Comparison of ENCODE assay signal across 24 cellular contexts in genomic region chr4:155734065-155734464, GRCh38. TPM values are rescaled to one million over a fixed set of nuclear protein-coding genes. Genes with fewer than 3 reads are reported as not detected.
DNase-seq lines count a peak whose midpoint lies in the region; ATAC-seq and TF ChIP-seq lines count a peak whose summit lies in the region.
"Had no signal": no experiment of that assay in that cellular context is flagged by ENCODE, and none has a peak within 500 bp of the region (broad histone marks: within the 10 kb centered on the region; RNA-seq: fewer than 3 reads in every experiment).

No MANE protein-coding gene starts in this region.

- H3K4me3 ChIP-seq in IMR-90 (ENCODE audit: insufficient read depth, low read depth, low read length): no peak overlapping the region
- no peak overlapping the region for H3K4me3 ChIP-seq in ovary
- H3K4me3 ChIP-seq: pancreas, Peyer's patch, SK-N-MC, tibial nerve had no signal

- intact Hi-C loops in IMR-90 (cut with micrococcal nuclease): no loop called here
- intact Hi-C loops in ovary (cut with DNase I): no loop called here

- H2AFZ ChIP-seq in IMR-90 (replicated peaks; ENCODE audit: low read length, poor library complexity): no peak overlapping the region

- H3K27ac Mint-ChIP-seq in nephron: peak overlapping the region; percentile 4 to 43 (median 10)
- H3K27ac Mint-ChIP-seq: activated CD8-positive, alpha-beta T cell treated with anti-CD3 and anti-CD28 coated beads for 36 hours; naive B cell; WTC11 had no signal

- no peaks in the 10 kb centered on the region for H3K27me3 ChIP-seq in IMR-90 (ENCODE audit: control insufficient read depth, insufficient read depth, low read length)
- no peaks in the 10 kb centered on the region for H3K27me3 ChIP-seq in ovary
- H3K27me3 ChIP-seq: BE2C, Peyer's patch, tibial nerve had no signal

- H3K18ac ChIP-seq in IMR-90 (ENCODE audit: low read depth, low read length): no peak overlapping the region; the same call in 1 of the 2 replicates

- no peak overlapping the region; the same call in 1 of the 2 replicates for H3K4me2 ChIP-seq in IMR-90 (ENCODE audit: low read depth, low read length)

- no peak for TF ChIP-seq POLR2A in IMR-90 (IDR thresholded peaks at IDR 0.05; ENCODE audit: low read depth, low read length)
- no peak for TF ChIP-seq POLR2A in ovary (IDR thresholded peaks at IDR 0.05)

- H3K56ac ChIP-seq in IMR-90 (ENCODE audit: extremely low read depth, insufficient read depth, low read length): no peak overlapping the region

- H3K9me1 ChIP-seq in IMR-90 (ENCODE audit: insufficient read depth, low read length): no peaks in the 10 kb centered on the region; the same call in 1 of the 2 replicates

- H2BK5ac ChIP-seq in IMR-90 (ENCODE audit: low read depth, low read length, poor library complexity, severe bottlenecking): no peak overlapping the region

- no peaks in the 10 kb centered on the region for H3K9me3 Mint-ChIP-seq in nephron
- H3K9me3 Mint-ChIP-seq: activated CD8-positive, alpha-beta T cell treated with anti-CD3 and anti-CD28 coated beads for 36 hours; activated T-cell treated with anti-CD3 and anti-CD28 coated beads, Interleukin-2, amount 50 U/mL, for 4 hours; naive B cell had no signal

- H2BK15ac ChIP-seq in IMR-90 (ENCODE audit: low read depth, low read length): no peak overlapping the region

- no peak overlapping the region for H3K4me3 Mint-ChIP-seq in nephron
- H3K4me3 Mint-ChIP-seq: activated CD8-positive, alpha-beta T cell treated with anti-CD3 and anti-CD28 coated beads for 36 hours; activated T-cell treated with anti-CD3 and anti-CD28 coated beads, Interleukin-2, amount 50 U/mL, for 4 hours; naive B cell; WTC11 had no signal

- no peak overlapping the region for H3K23ac ChIP-seq in IMR-90 (ENCODE audit: low read depth, low read length)

- H3K4ac ChIP-seq in IMR-90 (ENCODE audit: low read depth, low read length): no peak overlapping the region

- ATAC-seq in IMR-90 (ENCODE audit: low read depth): 0 out of 2 replicates have a peak, but pooled peaks have one; percentile 27
- ATAC-seq: activated CD8-positive, alpha-beta T cell treated with anti-CD3 and anti-CD28 coated beads for 36 hours; activated T-cell treated with anti-CD3 and anti-CD28 coated beads, Interleukin-2, amount 50 U/mL, for 4 hours; pancreas; WTC11 had no signal

- H3K9ac ChIP-seq in IMR-90 (ENCODE audit: low read depth, low read length): no peak overlapping the region

- H2BK20ac ChIP-seq in IMR-90 (ENCODE audit: low read depth, low read length): no peak overlapping the region

- H2AK9ac ChIP-seq in IMR-90 (replicated peaks; ENCODE audit: low read depth, low read length, poor library complexity): no peak overlapping the region

- H4K20me1 ChIP-seq in IMR-90 (ENCODE audit: insufficient read depth, low read length): no peaks in the 10 kb centered on the region; the same call in 1 of the 2 replicates

- in situ Hi-C loops in IMR-90 (cut with MboI; ENCODE audit: low sequenced_read_pairs): no loop called here

- peaks cover 8% of the 10 kb centered on the region for H3K4me1 ChIP-seq in IMR-90 (ENCODE audit: control insufficient read depth, insufficient read depth, low read length)
- no peaks in the 10 kb centered on the region for H3K4me1 ChIP-seq in ovary (ENCODE audit: insufficient read depth)
- H3K4me1 ChIP-seq: pancreas, Peyer's patch had no signal

- no peak overlapping the region for H4K91ac ChIP-seq in IMR-90 (ENCODE audit: insufficient read depth, low read depth, low read length)

- no peak overlapping the region for H3K27ac ChIP-seq in IMR-90 (ENCODE audit: insufficient read depth, low read length)
- no peak overlapping the region for H3K27ac ChIP-seq in substantia nigra (ENCODE audit: low read depth, low read length, poor library complexity, severe bottlenecking)
- no peak overlapping the region for H3K27ac ChIP-seq in ovary
- H3K27ac ChIP-seq: epithelial cell of prostate, pancreas, Peyer's patch, SK-N-MC, tibial nerve had no signal

- no peaks in the 10 kb centered on the region for H3K79me1 ChIP-seq in IMR-90 (ENCODE audit: low read depth in 1 of 2, low read length in 2 of 2)

- TF ChIP-seq CTCF in IMR-90 (conservative IDR thresholded peaks at IDR 0.05; ENCODE audit: low read depth, low read length) (no peak), nephron (IDR thresholded peaks at IDR 0.05; ENCODE audit: unreplicated experiment in 3 of 3) (no peak), ovary (IDR thresholded peaks at IDR 0.05) (no peak)

- no peak for TF ChIP-seq EP300 in ovary (IDR thresholded peaks at IDR 0.05)

- no CpG with 5 or more reads among the region's 3 CpGs for WGBS in IMR-90 (ENCODE audit: extremely low coverage in 2 of 2, insufficient read length in 1 of 2), 2 experiments
- 58 to 92% (median 92%) methylated on average over 3 of the region's 3 CpGs for WGBS in ovary, 3 donors

- H2BK120ac ChIP-seq in IMR-90 (ENCODE audit: low read depth, low read length): no peak overlapping the region

- H3K14ac ChIP-seq in IMR-90 (replicated peaks; ENCODE audit: low read depth, low read length): no peak overlapping the region

- H3K36me3 Mint-ChIP-seq in nephron (ENCODE audit: low read depth): no peaks in the 10 kb centered on the region
- H3K36me3 Mint-ChIP-seq: naive B cell, WTC11 had no signal

- BruUV-seq in IMR-90 (replicated peaks; lab: Mats Ljungman, UMichigan): no TSS peak

- peaks cover 10% of the 10 kb centered on the region for H3K4me1 Mint-ChIP-seq in nephron
- H3K4me1 Mint-ChIP-seq: naive B cell had no signal

- no peak overlapping the region for H4K5ac ChIP-seq in IMR-90 (ENCODE audit: low read depth, low read length)

- CTCF ChIA-PET in IMR-90 (lab: Yijun Ruan, JAX): no interaction called here

- no peaks in the 10 kb centered on the region for H3K36me3 ChIP-seq in IMR-90 (ENCODE audit: control insufficient read depth, insufficient read depth, low read length)
- no peaks in the 10 kb centered on the region for H3K36me3 ChIP-seq in ovary
- H3K36me3 ChIP-seq: BE2C, pancreas, Peyer's patch, tibial nerve had no signal

- no peaks in the 10 kb centered on the region for H3K27me3 Mint-ChIP-seq in nephron (ENCODE audit: low read depth)
- H3K27me3 Mint-ChIP-seq: activated CD8-positive, alpha-beta T cell treated with anti-CD3 and anti-CD28 coated beads for 36 hours; naive B cell had no signal

- no peak overlapping the region for H4K8ac ChIP-seq in IMR-90 (ENCODE audit: low read depth in 2 of 2, low read length in 2 of 2)

- dilution Hi-C loops in IMR-90 (cut with HindIII; ENCODE audit: low sequenced_read_pairs, unreplicated experiment): no loop called here

- peak; percentile 61 for DNase-seq in IMR-90
- DNase-seq in NCI-H82 (lab: John Stamatoyannopoulos, UW): peak; percentile 91
- peak; percentile 12 for DNase-seq in fibroblast of gingiva (ENCODE audit: low read depth)
- no peak for DNase-seq in kidney tubule cell (ENCODE audit: low spot score)
- no peak for DNase-seq in substantia nigra (lab: John Stamatoyannopoulos, UW)
- DNase-seq in ovary: no peak
- DNase-seq: activated CD8-positive, alpha-beta T cell treated with anti-CD3 and anti-CD28 coated beads for 36 hours; activated naive CD4-positive, alpha-beta T cell treated with anti-CD3 and anti-CD28 coated beads, Interleukin-2, amount 50 U/mL, for 16 hours; activated T-cell treated with anti-CD3 and anti-CD28 coated beads, Interleukin-2, amount 50 U/mL, for 4 hours; BE2C; dermis blood vessel endothelial cell; HCEC 1CT; naive B cell; NCI-H1417; NCI-H2171; pancreas; Peyer's patch; stimulated activated CD4-positive, alpha-beta T cell treated with anti-CD3 and anti-CD28 coated beads, Interleukin-2, amount 100 ng/mL, for 24 hours; stimulated activated naive CD4-positive, alpha-beta T cell treated with Interleukin-2 at 50 U/mL for 16 hours had no signal

- no peak for TF ChIP-seq RAD21 in IMR-90 (IDR thresholded peaks at IDR 0.05; ENCODE audit: low read length)

- H3K9me3 ChIP-seq in IMR-90 (ENCODE audit: control insufficient read depth, insufficient read depth, low read length) (no peaks in the 10 kb centered on the region), ovary (no peaks in the 10 kb centered on the region)
- H3K9me3 ChIP-seq: BE2C, pancreas, Peyer's patch, tibial nerve had no signal

- POLR2A ChIA-PET in IMR-90 (lab: Charles Lee; ENCODE audit: unreplicated experiment): no interaction called here

- H2AK5ac ChIP-seq in IMR-90 (ENCODE audit: low read depth, low read length): no peak overlapping the region

TF ChIP-seq in IMR-90, 13 proteins besides CTCF, POLR2A, EP300 and RAD21:
- no peak for TF ChIP-seq CEBPB (IDR thresholded peaks at IDR 0.05; ENCODE audit: low read depth, low read length)
- TF ChIP-seq CHD1 (IDR thresholded peaks at IDR 0.05; ENCODE audit: low read depth, low read length): no peak
- TF ChIP-seq USF2 (IDR thresholded peaks at IDR 0.05; ENCODE audit: low read depth, low read length): no peak
- no peak for TF ChIP-seq NFE2L2 (IDR thresholded peaks at IDR 0.05; ENCODE audit: low read depth, low read length)
- no peak for TF ChIP-seq MXI1 (IDR thresholded peaks at IDR 0.05; ENCODE audit: borderline replicate concordance, low read depth, low read length)
- no peak for TF ChIP-seq BHLHE40 (IDR thresholded peaks at IDR 0.05; ENCODE audit: low read depth, low read length)
- no peak for TF ChIP-seq SMC3 (IDR thresholded peaks at IDR 0.05; ENCODE audit: low read depth, low read length)
- no peak for TF ChIP-seq FOS (IDR thresholded peaks at IDR 0.05; ENCODE audit: low read depth, low read length)

RNA-seq across cellular contexts. Expression of gene GUCY1B1, which starts 24.8 kb away (rescaled TPM):
- total RNA-seq in IMR-90 (2012; rRNA removed): 2.8 and 2.9 TPM in 2 replicates
- 2.6 and 3.8 TPM in 2 replicates for polyA plus RNA-seq in IMR-90 (2012; rRNA removed)
- 0.90 and 1.3 TPM in 2 replicates for polyA plus RNA-seq in IMR-90 (2012; cell fraction: cytosol; rRNA removed)
- 0.49 and 4.4 TPM in 2 replicates for polyA plus RNA-seq in IMR-90 (2012; cell fraction: nucleus; rRNA removed; ENCODE audit: low replicate concordance)
- 1 to 10 TPM; 3.6 to 9.2 (median 5.5) TPM for total RNA-seq in ovary
- polyA plus RNA-seq in ovary: 10 to 100 TPM in 1 of 2 donors, 1 to 10 TPM in 1; 7.7 to 17.9 TPM

Comparison
In these comparisons a context has a peak if more than half of its experiments do, and no peak if none do; other contexts are left out.
1. DNase-seq: peak in IMR-90 (single experiment), NCI-H82 (single experiment) and fibroblast of gingiva (single experiment); none in kidney tubule cell (single experiment), substantia nigra (0 of 49) and ovary (0 of 5).